In the genomic region with DNA sequence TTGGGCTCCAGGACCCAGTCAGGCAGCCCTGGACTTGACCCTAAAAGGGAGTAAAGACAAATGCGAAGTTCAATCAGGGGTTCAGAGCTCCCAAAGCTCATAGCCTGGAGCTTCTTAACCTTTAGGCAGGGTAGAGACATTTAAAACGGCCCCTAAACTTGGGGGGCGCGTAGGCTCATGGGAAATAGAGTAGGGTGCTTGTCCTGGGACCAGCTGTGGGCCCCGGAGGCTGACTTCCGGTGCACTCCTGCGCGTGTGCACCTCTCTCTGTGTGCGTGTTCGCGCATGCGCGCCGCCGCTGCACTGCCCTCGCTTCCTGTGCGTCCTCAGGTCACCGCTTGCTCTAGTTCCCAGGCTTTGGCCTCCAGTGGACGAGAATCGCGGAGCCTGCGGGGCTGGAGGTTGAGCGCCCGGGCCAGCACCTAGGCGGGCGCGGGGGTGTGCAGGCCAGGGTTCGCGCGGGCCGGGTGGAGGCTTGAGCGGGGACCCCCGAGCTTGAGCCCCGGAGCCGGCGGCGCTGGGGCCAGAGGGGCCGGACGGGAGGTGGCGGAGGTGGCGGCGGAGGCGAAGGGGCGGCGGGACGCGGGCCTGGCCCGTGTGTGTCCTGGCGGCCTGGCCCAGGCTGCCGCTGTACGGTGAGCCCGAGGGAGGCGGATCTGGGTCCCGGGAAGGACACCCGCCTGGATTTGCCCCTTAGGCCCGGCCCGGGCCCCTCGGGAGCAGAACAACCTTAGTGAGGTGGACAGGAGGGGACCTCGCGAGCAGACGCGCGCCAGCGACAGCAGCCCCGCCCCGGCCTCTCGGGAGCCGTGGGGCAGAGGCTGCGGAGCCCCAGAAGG, we compare ENCODE assay signal across 1 cellular context.
A peak's percentile ranks its signal among the peaks of the same experiment; 100 is the strongest.
TF ChIP-seq lines count a peak whose summit lies in the region.

A gene (plus strand): TSS at position 303 of the 839 bp plus-strand sequence. CDS start 2,217 bp downstream, outside the sequence.

TF ChIP-seq in WTC11, 78 proteins besides CTCF, POLR2A, EP300 and RAD21 (continued from another document and continues in another):
- TF ChIP-seq, protein P1, sequence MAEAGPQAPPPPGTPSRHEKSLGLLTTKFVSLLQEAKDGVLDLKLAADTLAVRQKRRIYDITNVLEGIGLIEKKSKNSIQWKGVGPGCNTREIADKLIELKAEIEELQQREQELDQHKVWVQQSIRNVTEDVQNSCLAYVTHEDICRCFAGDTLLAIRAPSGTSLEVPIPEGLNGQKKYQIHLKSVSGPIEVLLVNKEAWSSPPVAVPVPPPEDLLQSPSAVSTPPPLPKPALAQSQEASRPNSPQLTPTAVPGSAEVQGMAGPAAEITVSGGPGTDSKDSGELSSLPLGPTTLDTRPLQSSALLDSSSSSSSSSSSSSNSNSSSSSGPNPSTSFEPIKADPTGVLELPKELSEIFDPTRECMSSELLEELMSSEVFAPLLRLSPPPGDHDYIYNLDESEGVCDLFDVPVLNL (CRISPR knock-in tag; IDR thresholded peaks at IDR 0.05; ENCODE audit: borderline replicate concordance, low read depth), result no peak
- TF ChIP-seq, protein P2, sequence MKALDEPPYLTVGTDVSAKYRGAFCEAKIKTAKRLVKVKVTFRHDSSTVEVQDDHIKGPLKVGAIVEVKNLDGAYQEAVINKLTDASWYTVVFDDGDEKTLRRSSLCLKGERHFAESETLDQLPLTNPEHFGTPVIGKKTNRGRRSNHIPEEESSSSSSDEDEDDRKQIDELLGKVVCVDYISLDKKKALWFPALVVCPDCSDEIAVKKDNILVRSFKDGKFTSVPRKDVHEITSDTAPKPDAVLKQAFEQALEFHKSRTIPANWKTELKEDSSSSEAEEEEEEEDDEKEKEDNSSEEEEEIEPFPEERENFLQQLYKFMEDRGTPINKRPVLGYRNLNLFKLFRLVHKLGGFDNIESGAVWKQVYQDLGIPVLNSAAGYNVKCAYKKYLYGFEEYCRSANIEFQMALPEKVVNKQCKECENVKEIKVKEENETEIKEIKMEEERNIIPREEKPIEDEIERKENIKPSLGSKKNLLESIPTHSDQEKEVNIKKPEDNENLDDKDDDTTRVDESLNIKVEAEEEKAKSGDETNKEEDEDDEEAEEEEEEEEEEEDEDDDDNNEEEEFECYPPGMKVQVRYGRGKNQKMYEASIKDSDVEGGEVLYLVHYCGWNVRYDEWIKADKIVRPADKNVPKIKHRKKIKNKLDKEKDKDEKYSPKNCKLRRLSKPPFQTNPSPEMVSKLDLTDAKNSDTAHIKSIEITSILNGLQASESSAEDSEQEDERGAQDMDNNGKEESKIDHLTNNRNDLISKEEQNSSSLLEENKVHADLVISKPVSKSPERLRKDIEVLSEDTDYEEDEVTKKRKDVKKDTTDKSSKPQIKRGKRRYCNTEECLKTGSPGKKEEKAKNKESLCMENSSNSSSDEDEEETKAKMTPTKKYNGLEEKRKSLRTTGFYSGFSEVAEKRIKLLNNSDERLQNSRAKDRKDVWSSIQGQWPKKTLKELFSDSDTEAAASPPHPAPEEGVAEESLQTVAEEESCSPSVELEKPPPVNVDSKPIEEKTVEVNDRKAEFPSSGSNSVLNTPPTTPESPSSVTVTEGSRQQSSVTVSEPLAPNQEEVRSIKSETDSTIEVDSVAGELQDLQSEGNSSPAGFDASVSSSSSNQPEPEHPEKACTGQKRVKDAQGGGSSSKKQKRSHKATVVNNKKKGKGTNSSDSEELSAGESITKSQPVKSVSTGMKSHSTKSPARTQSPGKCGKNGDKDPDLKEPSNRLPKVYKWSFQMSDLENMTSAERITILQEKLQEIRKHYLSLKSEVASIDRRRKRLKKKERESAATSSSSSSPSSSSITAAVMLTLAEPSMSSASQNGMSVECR (CRISPR knock-in tag; IDR thresholded peaks at IDR 0.05; ENCODE audit: borderline replicate concordance), result no peak
- TF ChIP-seq, protein P3, sequence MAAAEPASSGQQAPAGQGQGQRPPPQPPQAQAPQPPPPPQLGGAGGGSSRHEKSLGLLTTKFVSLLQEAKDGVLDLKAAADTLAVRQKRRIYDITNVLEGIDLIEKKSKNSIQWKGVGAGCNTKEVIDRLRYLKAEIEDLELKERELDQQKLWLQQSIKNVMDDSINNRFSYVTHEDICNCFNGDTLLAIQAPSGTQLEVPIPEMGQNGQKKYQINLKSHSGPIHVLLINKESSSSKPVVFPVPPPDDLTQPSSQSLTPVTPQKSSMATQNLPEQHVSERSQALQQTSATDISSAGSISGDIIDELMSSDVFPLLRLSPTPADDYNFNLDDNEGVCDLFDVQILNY (CRISPR knock-in tag; IDR thresholded peaks at IDR 0.05), result peak; percentile 91
- TF ChIP-seq, protein P4, sequence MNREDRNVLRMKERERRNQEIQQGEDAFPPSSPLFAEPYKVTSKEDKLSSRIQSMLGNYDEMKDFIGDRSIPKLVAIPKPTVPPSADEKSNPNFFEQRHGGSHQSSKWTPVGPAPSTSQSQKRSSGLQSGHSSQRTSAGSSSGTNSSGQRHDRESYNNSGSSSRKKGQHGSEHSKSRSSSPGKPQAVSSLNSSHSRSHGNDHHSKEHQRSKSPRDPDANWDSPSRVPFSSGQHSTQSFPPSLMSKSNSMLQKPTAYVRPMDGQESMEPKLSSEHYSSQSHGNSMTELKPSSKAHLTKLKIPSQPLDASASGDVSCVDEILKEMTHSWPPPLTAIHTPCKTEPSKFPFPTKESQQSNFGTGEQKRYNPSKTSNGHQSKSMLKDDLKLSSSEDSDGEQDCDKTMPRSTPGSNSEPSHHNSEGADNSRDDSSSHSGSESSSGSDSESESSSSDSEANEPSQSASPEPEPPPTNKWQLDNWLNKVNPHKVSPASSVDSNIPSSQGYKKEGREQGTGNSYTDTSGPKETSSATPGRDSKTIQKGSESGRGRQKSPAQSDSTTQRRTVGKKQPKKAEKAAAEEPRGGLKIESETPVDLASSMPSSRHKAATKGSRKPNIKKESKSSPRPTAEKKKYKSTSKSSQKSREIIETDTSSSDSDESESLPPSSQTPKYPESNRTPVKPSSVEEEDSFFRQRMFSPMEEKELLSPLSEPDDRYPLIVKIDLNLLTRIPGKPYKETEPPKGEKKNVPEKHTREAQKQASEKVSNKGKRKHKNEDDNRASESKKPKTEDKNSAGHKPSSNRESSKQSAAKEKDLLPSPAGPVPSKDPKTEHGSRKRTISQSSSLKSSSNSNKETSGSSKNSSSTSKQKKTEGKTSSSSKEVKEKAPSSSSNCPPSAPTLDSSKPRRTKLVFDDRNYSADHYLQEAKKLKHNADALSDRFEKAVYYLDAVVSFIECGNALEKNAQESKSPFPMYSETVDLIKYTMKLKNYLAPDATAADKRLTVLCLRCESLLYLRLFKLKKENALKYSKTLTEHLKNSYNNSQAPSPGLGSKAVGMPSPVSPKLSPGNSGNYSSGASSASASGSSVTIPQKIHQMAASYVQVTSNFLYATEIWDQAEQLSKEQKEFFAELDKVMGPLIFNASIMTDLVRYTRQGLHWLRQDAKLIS (CRISPR knock-in tag; IDR thresholded peaks at IDR 0.05; ENCODE audit: borderline replicate concordance), result no peak
- TF ChIP-seq GABPB1 (CRISPR knock-in tag; IDR thresholded peaks at IDR 0.05) (no peak; the same call in 1 of the 2 replicates), RORB (CRISPR knock-in tag; IDR thresholded peaks at IDR 0.05) (no peak), ZNF317 (CRISPR knock-in tag; IDR thresholded peaks at IDR 0.05; ENCODE audit: borderline replicate concordance, low read depth) (no peak), RELA (CRISPR knock-in tag; IDR thresholded peaks at IDR 0.05; ENCODE audit: borderline replicate concordance) (peak; percentile 53; the same call in 1 of the 2 replicates), NR3C1 (CRISPR knock-in tag; conservative IDR thresholded peaks at IDR 0.05; ENCODE audit: low read depth) (no peak), NR1H2 (CRISPR knock-in tag; IDR thresholded peaks at IDR 0.05) (no peak), TP53 (CRISPR knock-in tag; IDR thresholded peaks at IDR 0.05) (no peak), SOX15 (CRISPR knock-in tag; IDR thresholded peaks at IDR 0.05) (no peak), FOXK1 (CRISPR knock-in tag; IDR thresholded peaks at IDR 0.05) (peak; percentile 69; the same call in 1 of the 2 replicates), GRHL2 (CRISPR knock-in tag; IDR thresholded peaks at IDR 0.05; ENCODE audit: insufficient replicate concordance, severe bottlenecking) (no peak), CREM (CRISPR knock-in tag; IDR thresholded peaks at IDR 0.05) (no peak), ZNF121 (CRISPR knock-in tag; IDR thresholded peaks at IDR 0.05) (no peak), NR2C2 (CRISPR knock-in tag; IDR thresholded peaks at IDR 0.05) (peak; percentile 35; the same call in 1 of the 2 replicates), ELF4 (CRISPR knock-in tag; IDR thresholded peaks at IDR 0.05; ENCODE audit: low read depth) (0 out of 2 replicates have a peak, but pooled peaks have one; percentile 44), ZNF671 (CRISPR knock-in tag; IDR thresholded peaks at IDR 0.05) (no peak), TEAD4 (CRISPR knock-in tag; IDR thresholded peaks at IDR 0.05) (no peak), IRF2 (CRISPR knock-in tag; IDR thresholded peaks at IDR 0.05; ENCODE audit: borderline replicate concordance, low read depth) (no peak), ZNF423 (CRISPR knock-in tag; IDR thresholded peaks at IDR 0.05) (no peak)
- TF ChIP-seq, protein P5, sequence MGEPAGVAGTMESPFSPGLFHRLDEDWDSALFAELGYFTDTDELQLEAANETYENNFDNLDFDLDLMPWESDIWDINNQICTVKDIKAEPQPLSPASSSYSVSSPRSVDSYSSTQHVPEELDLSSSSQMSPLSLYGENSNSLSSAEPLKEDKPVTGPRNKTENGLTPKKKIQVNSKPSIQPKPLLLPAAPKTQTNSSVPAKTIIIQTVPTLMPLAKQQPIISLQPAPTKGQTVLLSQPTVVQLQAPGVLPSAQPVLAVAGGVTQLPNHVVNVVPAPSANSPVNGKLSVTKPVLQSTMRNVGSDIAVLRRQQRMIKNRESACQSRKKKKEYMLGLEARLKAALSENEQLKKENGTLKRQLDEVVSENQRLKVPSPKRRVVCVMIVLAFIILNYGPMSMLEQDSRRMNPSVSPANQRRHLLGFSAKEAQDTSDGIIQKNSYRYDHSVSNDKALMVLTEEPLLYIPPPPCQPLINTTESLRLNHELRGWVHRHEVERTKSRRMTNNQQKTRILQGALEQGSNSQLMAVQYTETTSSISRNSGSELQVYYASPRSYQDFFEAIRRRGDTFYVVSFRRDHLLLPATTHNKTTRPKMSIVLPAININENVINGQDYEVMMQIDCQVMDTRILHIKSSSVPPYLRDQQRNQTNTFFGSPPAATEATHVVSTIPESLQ (CRISPR knock-in tag; IDR thresholded peaks at IDR 0.05), result no peak
- TF ChIP-seq, protein P6, sequence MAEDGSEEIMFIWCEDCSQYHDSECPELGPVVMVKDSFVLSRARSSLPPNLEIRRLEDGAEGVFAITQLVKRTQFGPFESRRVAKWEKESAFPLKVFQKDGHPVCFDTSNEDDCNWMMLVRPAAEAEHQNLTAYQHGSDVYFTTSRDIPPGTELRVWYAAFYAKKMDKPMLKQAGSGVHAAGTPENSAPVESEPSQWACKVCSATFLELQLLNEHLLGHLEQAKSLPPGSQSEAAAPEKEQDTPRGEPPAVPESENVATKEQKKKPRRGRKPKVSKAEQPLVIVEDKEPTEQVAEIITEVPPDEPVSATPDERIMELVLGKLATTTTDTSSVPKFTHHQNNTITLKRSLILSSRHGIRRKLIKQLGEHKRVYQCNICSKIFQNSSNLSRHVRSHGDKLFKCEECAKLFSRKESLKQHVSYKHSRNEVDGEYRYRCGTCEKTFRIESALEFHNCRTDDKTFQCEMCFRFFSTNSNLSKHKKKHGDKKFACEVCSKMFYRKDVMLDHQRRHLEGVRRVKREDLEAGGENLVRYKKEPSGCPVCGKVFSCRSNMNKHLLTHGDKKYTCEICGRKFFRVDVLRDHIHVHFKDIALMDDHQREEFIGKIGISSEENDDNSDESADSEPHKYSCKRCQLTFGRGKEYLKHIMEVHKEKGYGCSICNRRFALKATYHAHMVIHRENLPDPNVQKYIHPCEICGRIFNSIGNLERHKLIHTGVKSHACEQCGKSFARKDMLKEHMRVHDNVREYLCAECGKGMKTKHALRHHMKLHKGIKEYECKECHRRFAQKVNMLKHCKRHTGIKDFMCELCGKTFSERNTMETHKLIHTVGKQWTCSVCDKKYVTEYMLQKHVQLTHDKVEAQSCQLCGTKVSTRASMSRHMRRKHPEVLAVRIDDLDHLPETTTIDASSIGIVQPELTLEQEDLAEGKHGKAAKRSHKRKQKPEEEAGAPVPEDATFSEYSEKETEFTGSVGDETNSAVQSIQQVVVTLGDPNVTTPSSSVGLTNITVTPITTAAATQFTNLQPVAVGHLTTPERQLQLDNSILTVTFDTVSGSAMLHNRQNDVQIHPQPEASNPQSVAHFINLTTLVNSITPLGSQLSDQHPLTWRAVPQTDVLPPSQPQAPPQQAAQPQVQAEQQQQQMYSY (CRISPR knock-in tag; IDR thresholded peaks at IDR 0.05), result no peak
- TF ChIP-seq, protein P7, sequence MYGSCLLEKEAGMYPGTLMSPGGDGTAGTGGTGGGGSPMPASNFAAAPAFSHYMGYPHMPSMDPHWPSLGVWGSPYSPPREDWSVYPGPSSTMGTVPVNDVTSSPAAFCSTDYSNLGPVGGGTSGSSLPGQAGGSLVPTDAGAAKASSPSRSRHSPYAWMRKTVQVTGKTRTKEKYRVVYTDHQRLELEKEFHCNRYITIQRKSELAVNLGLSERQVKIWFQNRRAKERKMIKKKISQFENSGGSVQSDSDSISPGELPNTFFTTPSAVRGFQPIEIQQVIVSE (CRISPR knock-in tag; IDR thresholded peaks at IDR 0.05; ENCODE audit: borderline replicate concordance), result no peak
- TF ChIP-seq, protein P8, sequence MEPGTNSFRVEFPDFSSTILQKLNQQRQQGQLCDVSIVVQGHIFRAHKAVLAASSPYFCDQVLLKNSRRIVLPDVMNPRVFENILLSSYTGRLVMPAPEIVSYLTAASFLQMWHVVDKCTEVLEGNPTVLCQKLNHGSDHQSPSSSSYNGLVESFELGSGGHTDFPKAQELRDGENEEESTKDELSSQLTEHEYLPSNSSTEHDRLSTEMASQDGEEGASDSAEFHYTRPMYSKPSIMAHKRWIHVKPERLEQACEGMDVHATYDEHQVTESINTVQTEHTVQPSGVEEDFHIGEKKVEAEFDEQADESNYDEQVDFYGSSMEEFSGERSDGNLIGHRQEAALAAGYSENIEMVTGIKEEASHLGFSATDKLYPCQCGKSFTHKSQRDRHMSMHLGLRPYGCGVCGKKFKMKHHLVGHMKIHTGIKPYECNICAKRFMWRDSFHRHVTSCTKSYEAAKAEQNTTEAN (CRISPR knock-in tag; IDR thresholded peaks at IDR 0.05), result peak; percentile 89
- TF ChIP-seq, protein P9, sequence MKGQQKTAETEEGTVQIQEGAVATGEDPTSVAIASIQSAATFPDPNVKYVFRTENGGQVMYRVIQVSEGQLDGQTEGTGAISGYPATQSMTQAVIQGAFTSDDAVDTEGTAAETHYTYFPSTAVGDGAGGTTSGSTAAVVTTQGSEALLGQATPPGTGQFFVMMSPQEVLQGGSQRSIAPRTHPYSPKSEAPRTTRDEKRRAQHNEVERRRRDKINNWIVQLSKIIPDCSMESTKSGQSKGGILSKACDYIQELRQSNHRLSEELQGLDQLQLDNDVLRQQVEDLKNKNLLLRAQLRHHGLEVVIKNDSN (CRISPR knock-in tag; IDR thresholded peaks at IDR 0.05), result no peak
- TF ChIP-seq, protein P10, sequence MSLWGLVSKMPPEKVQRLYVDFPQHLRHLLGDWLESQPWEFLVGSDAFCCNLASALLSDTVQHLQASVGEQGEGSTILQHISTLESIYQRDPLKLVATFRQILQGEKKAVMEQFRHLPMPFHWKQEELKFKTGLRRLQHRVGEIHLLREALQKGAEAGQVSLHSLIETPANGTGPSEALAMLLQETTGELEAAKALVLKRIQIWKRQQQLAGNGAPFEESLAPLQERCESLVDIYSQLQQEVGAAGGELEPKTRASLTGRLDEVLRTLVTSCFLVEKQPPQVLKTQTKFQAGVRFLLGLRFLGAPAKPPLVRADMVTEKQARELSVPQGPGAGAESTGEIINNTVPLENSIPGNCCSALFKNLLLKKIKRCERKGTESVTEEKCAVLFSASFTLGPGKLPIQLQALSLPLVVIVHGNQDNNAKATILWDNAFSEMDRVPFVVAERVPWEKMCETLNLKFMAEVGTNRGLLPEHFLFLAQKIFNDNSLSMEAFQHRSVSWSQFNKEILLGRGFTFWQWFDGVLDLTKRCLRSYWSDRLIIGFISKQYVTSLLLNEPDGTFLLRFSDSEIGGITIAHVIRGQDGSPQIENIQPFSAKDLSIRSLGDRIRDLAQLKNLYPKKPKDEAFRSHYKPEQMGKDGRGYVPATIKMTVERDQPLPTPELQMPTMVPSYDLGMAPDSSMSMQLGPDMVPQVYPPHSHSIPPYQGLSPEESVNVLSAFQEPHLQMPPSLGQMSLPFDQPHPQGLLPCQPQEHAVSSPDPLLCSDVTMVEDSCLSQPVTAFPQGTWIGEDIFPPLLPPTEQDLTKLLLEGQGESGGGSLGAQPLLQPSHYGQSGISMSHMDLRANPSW (CRISPR knock-in tag; conservative IDR thresholded peaks at IDR 0.05; ENCODE audit: low read depth), result no peak
